Comparison of ENCODE assay signal across 8 cellular contexts in genomic region chr12:122979908-122980191, GRCh38. TPM values are rescaled to one million over a fixed set of nuclear protein-coding genes. Genes with fewer than 3 reads are reported as not detected.
DNase-seq lines count a peak whose midpoint lies in the region; ATAC-seq and TF ChIP-seq lines count a peak whose summit lies in the region.

No MANE protein-coding gene starts in this region.

- H3K9me3 Mint-ChIP-seq in activated CD8-positive, alpha-beta memory T cell treated with anti-CD3 and anti-CD28 coated beads, Interleukin-2, amount 10 ng/mL, durations not matched to agents 7 days and 5 days (ENCODE audit: low read depth): no peaks in the 10 kb centered on the region
- no peaks in the 10 kb centered on the region for H3K9me3 Mint-ChIP-seq in activated T-cell treated with anti-CD3 and anti-CD28 coated beads, Interleukin-2, amount 50 U/mL, for 72 hours

- no peaks in the 10 kb centered on the region for H3K27me3 Mint-ChIP-seq in activated CD8-positive, alpha-beta memory T cell treated with anti-CD3 and anti-CD28 coated beads, Interleukin-2, amount 10 ng/mL, durations not matched to agents 7 days and 5 days
- H3K27me3 Mint-ChIP-seq in activated T-cell treated with anti-CD3 and anti-CD28 coated beads, Interleukin-2, amount 50 U/mL, for 72 hours (ENCODE audit: low read depth): no peaks in the 10 kb centered on the region

- TF ChIP-seq CTCF in thyroid gland (IDR thresholded peaks at IDR 0.05): no peak

- H3K4me3 Mint-ChIP-seq in activated CD8-positive, alpha-beta memory T cell treated with anti-CD3 and anti-CD28 coated beads, Interleukin-2, amount 10 ng/mL, durations not matched to agents 7 days and 5 days: peak overlapping the region; percentile 91
- peak overlapping the region; percentile 95 to 96 for H3K4me3 Mint-ChIP-seq in activated T-cell treated with anti-CD3 and anti-CD28 coated beads, Interleukin-2, amount 50 U/mL, for 72 hours

- peaks cover 63% of the 10 kb centered on the region for H3K4me1 Mint-ChIP-seq in activated CD8-positive, alpha-beta memory T cell treated with anti-CD3 and anti-CD28 coated beads, Interleukin-2, amount 10 ng/mL, durations not matched to agents 7 days and 5 days
- peaks cover 67% of the 10 kb centered on the region for H3K4me1 Mint-ChIP-seq in activated T-cell treated with anti-CD3 and anti-CD28 coated beads, Interleukin-2, amount 50 U/mL, for 72 hours (ENCODE audit: low read depth)

- H3K36me3 ChIP-seq in thyroid gland: no peaks in the 10 kb centered on the region

- peaks cover 6% of the 10 kb centered on the region for H3K36me3 Mint-ChIP-seq in activated CD8-positive, alpha-beta memory T cell treated with anti-CD3 and anti-CD28 coated beads, Interleukin-2, amount 10 ng/mL, durations not matched to agents 7 days and 5 days
- peaks cover 2 to 5% of the 10 kb centered on the region in 2 donors for H3K36me3 Mint-ChIP-seq in activated T-cell treated with anti-CD3 and anti-CD28 coated beads, Interleukin-2, amount 50 U/mL, for 72 hours (ENCODE audit: insufficient read depth in 2 of 2)

- H3K27ac ChIP-seq in thyroid gland: peak overlapping the region in 1 of 3 donors; percentile 84

- ATAC-seq in activated CD8-positive, alpha-beta memory T cell treated with anti-CD3 and anti-CD28 coated beads, Interleukin-2, amount 10 ng/mL, durations not matched to agents 7 days and 5 days: no peak
- no peak for ATAC-seq in activated T-cell treated with anti-CD3 and anti-CD28 coated beads, Interleukin-2, amount 50 U/mL, for 72 hours (replicated peaks in 1 of 2)
- no peak for ATAC-seq in HG02884 (IDR thresholded peaks at IDR 0.05; ENCODE audit: unreplicated experiment)

- WGBS in thyroid gland, 2 donors: 15 to 16% methylated on average over 6 to 7 of the region's 7 CpGs

- no peak for DNase-seq in activated CD8-positive, alpha-beta memory T cell treated with anti-CD3 and anti-CD28 coated beads, Interleukin-2, amount 10 ng/mL, durations not matched to agents 7 days and 5 days
- no peak for DNase-seq in activated CD8-positive, alpha-beta memory T cell treated with anti-CD3 and anti-CD28 coated beads, Interleukin-2, amount 50 U/mL, for 4 hours
- DNase-seq in activated T-cell treated with anti-CD3 and anti-CD28 coated beads, Interleukin-2, amount 50 U/mL, for 72 hours: no peak
- DNase-seq in iris pigment epithelial cell (ENCODE audit: low read depth) (peak; percentile 30), thyroid gland (no peak), NCI-H1105 treated with DMSO at 0.1 percent for 48 hours (lab: John Stamatoyannopoulos, UW) (no peak), NCI-H2227 (lab: John Stamatoyannopoulos, UW; ENCODE audit: unreplicated experiment) (no peak)

- peak overlapping the region; percentile 86 for H3K27ac Mint-ChIP-seq in activated CD8-positive, alpha-beta memory T cell treated with anti-CD3 and anti-CD28 coated beads, Interleukin-2, amount 10 ng/mL, durations not matched to agents 7 days and 5 days
- peak overlapping the region; percentile 86 for H3K27ac Mint-ChIP-seq in activated T-cell treated with anti-CD3 and anti-CD28 coated beads, Interleukin-2, amount 50 U/mL, for 72 hours

- no peaks in the 10 kb centered on the region for H3K27me3 ChIP-seq in thyroid gland

- TF ChIP-seq POLR2A in thyroid gland (IDR thresholded peaks at IDR 0.05): no peak

- peaks cover 31 to 62% of the 10 kb centered on the region in 2 donors for H3K4me1 ChIP-seq in thyroid gland

- CTCF ChIA-PET in activated CD8-positive, alpha-beta memory T cell treated with anti-CD3 and anti-CD28 coated beads, Interleukin-2, amount 10 ng/mL, durations not matched to agents 7 days and 5 days (lab: Charles Lee): interaction anchor here (0.8 to 2.4 kb wide), 3 partner anchors 15 to 404 kb away, joined by 3 to 12 read pairs (median 3); partner anchors contain the start of gene KMT5A

- peak overlapping the region; percentile 33 to 98 (median 60) for H3K4me3 ChIP-seq in thyroid gland (replicated peaks in 1 of 3)

- no peaks in the 10 kb centered on the region for H3K9me3 ChIP-seq in thyroid gland

- intact Hi-C loops in thyroid gland (cut with DNase I): loop anchor here (5.0 kb wide), 1 partner anchor 257 kb away; no protein-coding TSS in a partner anchor

RNA-seq across cellular contexts. Expression of gene ARL6IP4, which starts 0.6 kb away (rescaled TPM):
- 100 to 1,000 TPM; 169 to 216 TPM for total RNA-seq in activated CD8-positive, alpha-beta memory T cell treated with anti-CD3 and anti-CD28 coated beads, Interleukin-2, amount 10 ng/mL, durations not matched to agents 7 days and 5 days
- 100 to 1,000 TPM; 183 to 187 TPM for total RNA-seq in activated T-cell treated with anti-CD3 and anti-CD28 coated beads, Interleukin-2, amount 50 U/mL, for 72 hours
- total RNA-seq in thyroid gland: 100 to 1,000 TPM; 210 to 281 (median 262) TPM

RNA-seq across cellular contexts. Expression of gene OGFOD2, which starts 4.8 kb away (rescaled TPM):
- 10 to 100 TPM; 23.8 to 29.8 TPM for total RNA-seq in activated CD8-positive, alpha-beta memory T cell treated with anti-CD3 and anti-CD28 coated beads, Interleukin-2, amount 10 ng/mL, durations not matched to agents 7 days and 5 days
- 10 to 100 TPM; 26.6 to 32.5 TPM for total RNA-seq in activated T-cell treated with anti-CD3 and anti-CD28 coated beads, Interleukin-2, amount 50 U/mL, for 72 hours
- 10 to 100 TPM in 3 of 4 donors, 1 to 10 TPM in 1; 5.9 to 16.3 (median 15.5) TPM for total RNA-seq in thyroid gland

RNA-seq across cellular contexts. Expression of gene ABCB9, which starts 13.6 kb away (rescaled TPM):
- 1 to 10 TPM; 3.6 to 4.4 TPM for total RNA-seq in activated CD8-positive, alpha-beta memory T cell treated with anti-CD3 and anti-CD28 coated beads, Interleukin-2, amount 10 ng/mL, durations not matched to agents 7 days and 5 days
- 1 to 10 TPM; 4.9 to 7.0 TPM for total RNA-seq in activated T-cell treated with anti-CD3 and anti-CD28 coated beads, Interleukin-2, amount 50 U/mL, for 72 hours
- 1 to 10 TPM; 4.9 to 6.8 (median 5.3) TPM for total RNA-seq in thyroid gland
